Comparison of ENCODE assay signal across 1 cellular context in genomic region chr7:28207486-28208158, GRCh38.
TF ChIP-seq lines count a peak whose summit lies in the region.

No MANE protein-coding gene starts in this region.

TF ChIP-seq in IMR-90, 13 proteins besides CTCF, POLR2A, EP300 and RAD21 (continued from another document):
- TF ChIP-seq ELK1 (IDR thresholded peaks at IDR 0.05; ENCODE audit: borderline replicate concordance, low read depth, low read length): no peak
